In genomic region chr21:34908424-34909055, GRCh38 we compare ENCODE assay signal across 10 cellular contexts.
DNase-seq lines count a peak whose midpoint lies in the region; TF ChIP-seq lines count a peak whose summit lies in the region.
"Had no signal": no experiment of that assay in that cellular context is flagged by ENCODE, and none has a peak within 500 bp of the region (broad histone marks: within the 10 kb centered on the region; RNA-seq: fewer than 3 reads in every experiment).

No MANE protein-coding gene starts in this region.

- no peak overlapping the region for H3K4me2 ChIP-seq in OCI-LY7 (ENCODE audit: low read length)

- H3K4me3 ChIP-seq in choroid plexus epithelial cell (ENCODE audit: low read depth, low read length) (no peak overlapping the region), neutrophil (ENCODE audit: low read depth in 1 of 2, low read length in 1 of 2) (peak overlapping the region; percentile 13 to 33), OCI-LY7 (ENCODE audit: low read depth, low read length, poor library complexity, severe bottlenecking) (no peak overlapping the region)

- H3K4me3 Mint-ChIP-seq in nephron progenitor cell = no peak overlapping the region

- H3K27me3 ChIP-seq in neutrophil = no peaks in the 10 kb centered on the region

- H3K27ac ChIP-seq in neutrophil (peak overlapping the region; percentile 74), OCI-LY7 (ENCODE audit: low read depth, low read length, poor library complexity, severe bottlenecking) (no peak overlapping the region)

- CTCF ChIA-PET in OCI-LY7 (lab: Charles Lee; ENCODE audit: unreplicated experiment) = no interaction called here

- peak; percentile 34 for DNase-seq in EH (ENCODE audit: low read depth)
- peak; percentile 68 for DNase-seq in NCI-H226
- peak; percentile 39 for DNase-seq in choroid plexus epithelial cell (ENCODE audit: low read depth)
- DNase-seq in stimulated activated CD4-positive, alpha-beta T cell treated with anti-CD3 and anti-CD28 coated beads, Interleukin-4, amount 100 ng/mL, for 4 hours = no peak
- DNase-seq in nephron progenitor cell = no peak
- no peak for DNase-seq in NCI-H1092 treated with DMSO at 0.1 percent for 48 hours (lab: John Stamatoyannopoulos, UW)
- DNase-seq in OCI-LY7 (ENCODE audit: low spot score) = no peak
- DNase-seq: activated T-cell treated with anti-CD3 and anti-CD28 coated beads, Interleukin-2, amount 50 U/mL, for 1 hour; stimulated activated naive CD4-positive, alpha-beta T cell treated with Interleukin-2 at 50 U/mL for 16 hours had no signal

- no TSS peak for BruUV-seq in OCI-LY7 (replicated peaks; lab: Mats Ljungman, UMichigan)

- H3K36me3 ChIP-seq in neutrophil = no peaks in the 10 kb centered on the region
- H3K36me3 ChIP-seq in OCI-LY7 (ENCODE audit: insufficient read depth, low read length) = no peaks in the 10 kb centered on the region

- H3K27ac Mint-ChIP-seq in nephron progenitor cell = no peak overlapping the region

- H3K9me2 ChIP-seq in OCI-LY7 (ENCODE audit: insufficient read depth, low read length) = no peaks in the 10 kb centered on the region

- no peaks in the 10 kb centered on the region for H3K4me1 Mint-ChIP-seq in nephron progenitor cell

- intact Hi-C loops in OCI-LY7 (cut with micrococcal nuclease; ENCODE audit: unreplicated experiment) = no loop called here

- no peak overlapping the region for H2AFZ ChIP-seq in OCI-LY7 (ENCODE audit: low read length)

- no peaks in the 10 kb centered on the region for H3K9me3 Mint-ChIP-seq in nephron progenitor cell

- peaks cover 33% of the 10 kb centered on the region; the same call in 1 of the 2 replicates for H4K20me1 ChIP-seq in OCI-LY7 (ENCODE audit: insufficient read depth, low read length)

- H3K9me3 ChIP-seq in neutrophil (no peaks in the 10 kb centered on the region), OCI-LY7 (ENCODE audit: low read length) (no peaks in the 10 kb centered on the region)

- peaks cover 14% of the 10 kb centered on the region for H3K27me3 Mint-ChIP-seq in nephron progenitor cell (ENCODE audit: low read depth, poor library complexity)

- no peaks in the 10 kb centered on the region for H3K36me3 Mint-ChIP-seq in nephron progenitor cell (ENCODE audit: low read depth)

- H3K4me1 ChIP-seq in neutrophil (ENCODE audit: control insufficient read depth in 1 of 2, insufficient read depth in 1 of 2, low read depth in 1 of 2, low read length in 1 of 2) (peaks cover 86 to 89% of the 10 kb centered on the region in 2 experiments), OCI-LY7 (ENCODE audit: insufficient read depth, low read length, poor library complexity, severe bottlenecking) (peaks cover 27% of the 10 kb centered on the region)

- no peak for TF ChIP-seq CTCF in choroid plexus epithelial cell (conservative IDR thresholded peaks at IDR 0.05; ENCODE audit: low read depth, low read length)
- TF ChIP-seq CTCF in neutrophil (IDR thresholded peaks at IDR 0.05) = no peak
- TF ChIP-seq CTCF in nephron progenitor cell (IDR thresholded peaks at IDR 0.05) = no peak
- no peak for TF ChIP-seq CTCF in OCI-LY7 (conservative IDR thresholded peaks at IDR 0.05; ENCODE audit: low read length)

- H3K79me2 ChIP-seq in OCI-LY7 (ENCODE audit: insufficient read depth, low read depth, low read length) = peaks cover 13% of the 10 kb centered on the region; the same call in 1 of the 2 replicates

- POLR2A ChIA-PET in OCI-LY7 (lab: Charles Lee) = interaction anchor here (0.7 kb wide), 1 partner anchor 94 kb away, joined by 3 read pairs; no protein-coding TSS in a partner anchor

Comparison
In these comparisons a context has a peak if more than half of its experiments do, and no peak if none do; other contexts are left out.
1. DNase-seq: peak in EH (single experiment), NCI-H226 (single experiment) and choroid plexus epithelial cell (single experiment); none in stimulated activated CD4-positive, alpha-beta T cell treated with anti-CD3 and anti-CD28 coated beads, Interleukin-4, amount 100 ng/mL, for 4 hours (0 of 2), nephron progenitor cell (single experiment), NCI-H1092 treated with DMSO at 0.1 percent for 48 hours (single experiment) and OCI-LY7 (single experiment).
2. H3K4me3 ChIP-seq: peak in neutrophil (2 of 2); none in choroid plexus epithelial cell (single experiment) and OCI-LY7 (single experiment).